In the genomic region with DNA sequence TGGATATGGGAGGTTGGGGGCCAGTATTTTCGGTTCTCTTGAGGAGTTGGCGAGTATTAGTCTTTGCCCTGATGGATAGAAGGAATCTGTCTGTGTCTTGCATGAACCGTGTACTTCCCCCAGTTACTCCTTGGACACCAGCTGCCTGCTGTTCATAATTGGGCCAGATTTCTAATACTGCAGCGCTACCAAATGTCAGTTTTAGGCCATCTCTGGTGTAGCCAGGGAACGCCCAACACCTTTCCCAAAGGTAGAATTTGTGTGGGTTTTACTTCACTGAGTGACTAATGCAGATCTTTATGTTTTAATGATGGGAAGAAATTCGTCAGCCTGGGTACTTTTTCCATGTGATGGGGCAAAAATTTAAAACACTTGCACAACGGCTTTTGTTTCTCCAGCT, we compare ENCODE assay signal across 9 cellular contexts. TPM values are rescaled to one million over a fixed set of nuclear protein-coding genes. Genes with fewer than 3 reads are reported as not detected.
A peak's percentile ranks its signal among the peaks of the same experiment; 100 is the strongest.
DNase-seq lines count a peak whose midpoint lies in the region; ATAC-seq and TF ChIP-seq lines count a peak whose summit lies in the region.
"Had no signal": no experiment of that assay in that cellular context is flagged by ENCODE, and none has a peak within 500 bp of the region (broad histone marks: within the 10 kb centered on the region; RNA-seq: fewer than 3 reads in every experiment).

No MANE protein-coding gene starts in this region.

- no peaks in the 10 kb centered on the region for H3K27me3 ChIP-seq in lower lobe of right lung (ENCODE audit: low read depth)

- no peaks in the 10 kb centered on the region for H3K36me3 Mint-ChIP-seq in activated T-cell treated with anti-CD3 and anti-CD28 coated beads, Interleukin-2, amount 50 U/mL, for 72 hours (ENCODE audit: insufficient read depth in 2 of 2)
- H3K36me3 Mint-ChIP-seq in brain (no peaks in the 10 kb centered on the region), type B pancreatic cell (peaks cover 11% of the 10 kb centered on the region)

- H3K27ac Mint-ChIP-seq in activated T-cell treated with anti-CD3 and anti-CD28 coated beads, Interleukin-2, amount 50 U/mL, for 72 hours, result no peak overlapping the region
- H3K27ac Mint-ChIP-seq in brain (peak overlapping the region in 4 of 5 experiments; percentile 68 to 89 (median 80)), type B pancreatic cell (peak overlapping the region; percentile 78)

- H3K4me1 ChIP-seq in lower lobe of right lung, result peaks cover 15% of the 10 kb centered on the region

- no peak for DNase-seq in activated T-cell treated with anti-CD3 and anti-CD28 coated beads, Interleukin-2, amount 50 U/mL, for 72 hours
- no peak for DNase-seq in activated T-cell treated with anti-CD3 and anti-CD28 coated beads, Interleukin-2, amount 50 U/mL, for 1 hour
- DNase-seq in lower lobe of right lung, result no peak
- DNase-seq in type B pancreatic cell (ENCODE audit: extremely low spot score, unreplicated experiment), result no peak
- no peak for DNase-seq in activated effector memory CD4-positive, alpha-beta T cell treated with Interleukin-2 at 50 U/mL for 16 hours
- DNase-seq in GF-D8 (lab: John Stamatoyannopoulos, UW), result no peak
- DNase-seq: activated CD8-positive, alpha-beta memory T cell treated with anti-CD3 and anti-CD28 coated beads, Interleukin-2, amount 50 U/mL, for 48 hours had no signal

- H3K9me3 Mint-ChIP-seq in activated T-cell treated with anti-CD3 and anti-CD28 coated beads, Interleukin-2, amount 50 U/mL, for 72 hours, result no peaks in the 10 kb centered on the region
- H3K9me3 Mint-ChIP-seq in brain (no peaks in the 10 kb centered on the region), type B pancreatic cell (no peaks in the 10 kb centered on the region)

- ATAC-seq in activated T-cell treated with anti-CD3 and anti-CD28 coated beads, Interleukin-2, amount 50 U/mL, for 72 hours (replicated peaks in 1 of 2), result peak; percentile 18 to 40
- peak in 1 of 2 donors; percentile 2 for ATAC-seq in lower lobe of right lung
- ATAC-seq in HG02642 (IDR thresholded peaks at IDR 0.05; ENCODE audit: poor library complexity, unreplicated experiment), result no peak

- TF ChIP-seq CTCF in brain (conservative IDR thresholded peaks at IDR 0.05), result no peak
- TF ChIP-seq CTCF in lower lobe of right lung (IDR thresholded peaks at IDR 0.05), result no peak
- TF ChIP-seq CTCF in type B pancreatic cell (conservative IDR thresholded peaks at IDR 0.05), result no peak

- H3K4me1 Mint-ChIP-seq in activated T-cell treated with anti-CD3 and anti-CD28 coated beads, Interleukin-2, amount 50 U/mL, for 72 hours (ENCODE audit: low read depth), result peaks cover 72% of the 10 kb centered on the region
- H3K4me1 Mint-ChIP-seq in brain (peaks cover 42% of the 10 kb centered on the region), type B pancreatic cell (ENCODE audit: unreplicated experiment) (peaks cover 51% of the 10 kb centered on the region)

- intact Hi-C loops in lower lobe of right lung (cut with DNase I), result no loop called here

- H3K27ac ChIP-seq in lower lobe of right lung, result peak overlapping the region; percentile 57

- H3K4me3 ChIP-seq in lower lobe of right lung, result no peak overlapping the region

- H3K9me3 ChIP-seq in lower lobe of right lung, result no peaks in the 10 kb centered on the region

- H3K36me3 ChIP-seq in lower lobe of right lung, result no peaks in the 10 kb centered on the region

- no peak overlapping the region for H3K4me3 Mint-ChIP-seq in activated T-cell treated with anti-CD3 and anti-CD28 coated beads, Interleukin-2, amount 50 U/mL, for 72 hours
- no peak overlapping the region for H3K4me3 Mint-ChIP-seq in brain
- peak overlapping the region; percentile 25 for H3K4me3 Mint-ChIP-seq in type B pancreatic cell

- H3K27me3 Mint-ChIP-seq in activated T-cell treated with anti-CD3 and anti-CD28 coated beads, Interleukin-2, amount 50 U/mL, for 72 hours (ENCODE audit: low read depth), result no peaks in the 10 kb centered on the region
- no peaks in the 10 kb centered on the region for H3K27me3 Mint-ChIP-seq in brain
- no peaks in the 10 kb centered on the region for H3K27me3 Mint-ChIP-seq in type B pancreatic cell

RNA-seq across cellular contexts. Expression of a gene that starts 18.4 kb away (rescaled TPM):
- total RNA-seq in activated T-cell treated with anti-CD3 and anti-CD28 coated beads, Interleukin-2, amount 50 U/mL, for 72 hours, result 10 to 100 TPM; 46.1 to 56.7 TPM
- polyA plus RNA-seq in brain (ENCODE audit: insufficient read depth, low read depth, low replicate concordance), result 27.6 TPM
- 83.3 TPM for total RNA-seq in lower lobe of right lung
- 204 and 295 TPM in 2 replicates for total RNA-seq in type B pancreatic cell (ENCODE audit: low replicate concordance)
